In the genomic region with DNA sequence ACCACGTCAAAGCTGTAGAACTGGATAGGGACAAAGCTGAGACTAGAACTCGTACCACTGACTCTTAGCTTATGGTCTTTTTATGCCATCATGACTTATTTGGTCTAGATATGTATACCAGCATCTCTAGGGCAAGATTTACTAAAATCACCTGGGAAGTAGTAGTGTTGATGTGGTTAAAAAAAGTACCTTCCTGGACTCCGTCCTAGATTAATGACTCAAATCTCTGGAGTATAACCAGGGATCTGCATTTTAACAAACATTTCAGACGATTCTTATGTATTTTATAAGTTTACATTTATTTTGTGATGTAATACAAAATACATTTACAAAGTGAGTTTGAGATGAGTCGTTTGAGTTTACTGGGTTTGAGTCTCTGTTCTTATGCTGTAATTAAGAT, we compare ENCODE assay signal across 16 cellular contexts.
"Had no signal": no experiment of that assay in that cellular context is flagged by ENCODE, and none has a peak within 500 bp of the region (broad histone marks: within the 10 kb centered on the region; RNA-seq: fewer than 3 reads in every experiment).

No MANE protein-coding gene starts in this region.

- H3K4me1 ChIP-seq: parathyroid adenoma, right lobe of liver had no signal

- H3K9ac ChIP-seq: parathyroid adenoma had no signal

- ATAC-seq: activated CD8-positive, alpha-beta T cell treated with anti-CD3 and anti-CD28 coated beads, Interleukin-2, amount 10 ng/mL, durations not matched to agents 7 days and 5 days; effector memory CD8-positive, alpha-beta T cell; esophagus mucosa; T-cell had no signal

- H3K9me3 ChIP-seq: right lobe of liver had no signal

- DNase-seq: activated CD4-positive, alpha-beta T cell treated with anti-CD3 and anti-CD28 coated beads, Interleukin-2, amount 50 U/mL, for 1 hour; activated CD4-positive, CD25-positive, alpha-beta regulatory T cell treated with anti-CD3 and anti-CD28 coated beads, Interleukin-2, amount 50 U/mL, for 72 hours; activated CD8-positive, alpha-beta T cell treated with anti-CD3 and anti-CD28 coated beads, Interleukin-2, amount 10 ng/mL, durations not matched to agents 7 days and 5 days; activated gamma-delta T cell treated with Interleukin-2 at 50 U/mL for 16 hours; central memory CD4-positive, alpha-beta T cell; dorsolateral prefrontal cortex; effector memory CD8-positive, alpha-beta T cell; nephron progenitor cell; right lobe of liver; stimulated activated CD4-positive, alpha-beta T cell treated with anti-CD3 and anti-CD28 coated beads, Interleukin-2, amount 100 ng/mL, for 48 hours; stimulated activated naive CD4-positive, alpha-beta T cell treated with Interleukin-2 at 50 U/mL for 16 hours; T-cell; WERI-Rb-1 had no signal

- H3K4me3 ChIP-seq: dorsolateral prefrontal cortex, right lobe of liver, smooth muscle cell had no signal

- H3K27me3 ChIP-seq: dorsolateral prefrontal cortex, right lobe of liver had no signal

- H3K27ac ChIP-seq: right lobe of liver, WERI-Rb-1 had no signal

- H3K36me3 ChIP-seq: right lobe of liver, WERI-Rb-1 had no signal
